28 cellular contexts compared by ENCODE assay signal in genomic region chr4:150089732-150090131, GRCh38. TPM values are rescaled to one million over a fixed set of nuclear protein-coding genes. Genes with fewer than 3 reads are reported as not detected.
"Had no signal": no experiment of that assay in that cellular context is flagged by ENCODE, and none has a peak within 500 bp of the region (broad histone marks: within the 10 kb centered on the region; RNA-seq: fewer than 3 reads in every experiment).

No MANE protein-coding gene starts in this region.

- FAIRE-seq: endometrium had no signal

- DNase-seq: activated CD4-positive, alpha-beta memory T cell treated with anti-CD3 and anti-CD28 coated beads for 36 hours; activated CD4-positive, alpha-beta T cell treated with anti-CD3 and anti-CD28 coated beads, Interleukin-2, amount 10 ng/mL, durations not matched to agents 24 days and 14 days; activated CD4-positive, CD25-positive, alpha-beta regulatory T cell treated with anti-CD3 and anti-CD28 coated beads, Interleukin-2, amount 50 U/mL, for 72 hours; activated CD8-positive, alpha-beta memory T cell treated with anti-CD3 and anti-CD28 coated beads, Interleukin-2, amount 50 U/mL, for 4 hours; activated gamma-delta T cell; activated naive CD4-positive, alpha-beta T cell treated with anti-CD3 and anti-CD28 coated beads, Interleukin-2, amount 50 U/mL, for 16 hours; activated T-cell treated with anti-CD3 and anti-CD28 coated beads, Interleukin-2, amount 50 U/mL, for 1 hour; amniotic stem cell; body of pancreas; cerebellar nuclear complex; colonic mucosa; effector CD8-positive, alpha-beta T cell; heart right ventricle; left cardiac atrium; left ventricle myocardium superior; naive B cell; nephron progenitor cell; right lobe of liver; stimulated activated CD4-positive, alpha-beta T cell treated with anti-CD3 and anti-CD28 coated beads, Interleukin-12 subunit alpha, Interleukin-12 subunit beta, amount 100 ng/mL, for 4 hours; stimulated activated CD4-positive, alpha-beta T cell treated with anti-CD3 and anti-CD28 coated beads, Interleukin-4, amount 100 ng/mL, for 1 hour; uterus had no signal

- H3K4me3 ChIP-seq: body of pancreas, cardiac muscle cell, colonic mucosa, heart right ventricle, right lobe of liver, skin epidermis, thoracic aorta, uterus had no signal

- H3K27me3 ChIP-seq: body of pancreas, cardiac muscle cell, colonic mucosa, heart right ventricle, neutrophil, right lobe of liver, uterus had no signal

- ATAC-seq: body of pancreas; heart right ventricle; left cardiac atrium; left ventricle myocardium superior; right lobe of liver; stimulated activated effector memory CD8-positive, alpha-beta T cell treated with anti-CD3 and anti-CD28 coated beads, Interleukin-12 subunit alpha, Interleukin-12 subunit beta, amount 100 ng/mL, for 72 hours had no signal

- H3K27ac ChIP-seq: body of pancreas, cardiac muscle cell, colonic mucosa, heart right ventricle, neutrophil, right lobe of liver, skin epidermis, uterus had no signal

- H3K9me3 ChIP-seq: body of pancreas, colonic mucosa, neutrophil, right lobe of liver, thoracic aorta, uterus had no signal

- H3K4me1 ChIP-seq: body of pancreas, colonic mucosa, right lobe of liver, uterus had no signal

- H3K36me3 ChIP-seq: cardiac muscle cell, colonic mucosa, heart right ventricle, neutrophil, right lobe of liver, thoracic aorta, uterus had no signal

RNA-seq across cellular contexts. Expression of gene DCLK2, which starts 11.5 kb away (rescaled TPM):
- total RNA-seq: activated CD4-positive, alpha-beta memory T cell treated with anti-CD3 and anti-CD28 coated beads for 36 hours; activated CD4-positive, alpha-beta T cell treated with anti-CD3 and anti-CD28 coated beads, Interleukin-2, amount 10 ng/mL, durations not matched to agents 24 days and 14 days; activated CD8-positive, alpha-beta memory T cell treated with anti-CD3 and anti-CD28 coated beads for 36 hours had no signal
